ENCODE assay signal across 6 cellular contexts in genomic region chr17:39677581-39678339, GRCh38. TPM values are rescaled to one million over a fixed set of nuclear protein-coding genes. Genes with fewer than 3 reads are reported as not detected.
DNase-seq lines count a peak whose midpoint lies in the region; ATAC-seq and TF ChIP-seq lines count a peak whose summit lies in the region.

No MANE protein-coding gene starts in this region.

- intact Hi-C loops in activated T-helper 2 cell treated with anti-CD3 and anti-CD28 coated beads, Interferon-gamma antibody, Interleukin-2, Interleukin-4, amounts not matched to agents 10 μg/mL and 5 μg/mL and 100 μg/mL, durations not matched to agents 14 hours and 24 hours and 36 hours (cut with micrococcal nuclease) = no loop called here

- no peak for TF ChIP-seq CTCF in Peyer's patch (IDR thresholded peaks at IDR 0.05)

- H3K4me3 ChIP-seq in CD4-positive, CD25-positive, alpha-beta regulatory T cell (ENCODE audit: low read depth, low read length) = no peak overlapping the region
- no peak overlapping the region for H3K4me3 ChIP-seq in Peyer's patch

- no peak for TF ChIP-seq POLR2A in Peyer's patch (IDR thresholded peaks at IDR 0.05)

- H3K4me3 Mint-ChIP-seq in CD4-positive, CD25-positive, alpha-beta regulatory T cell = peak overlapping the region in 2 of 4 donors; percentile 33 to 46
- H3K4me3 Mint-ChIP-seq in activated T-helper 2 cell treated with anti-CD3 and anti-CD28 coated beads, Interferon-gamma antibody, Interleukin-2, Interleukin-4, amounts not matched to agents 10 μg/mL and 5 μg/mL and 100 μg/mL, durations not matched to agents 14 hours and 24 hours and 36 hours (ENCODE audit: low read depth) = no peak overlapping the region

- H3K27ac Mint-ChIP-seq in CD4-positive, CD25-positive, alpha-beta regulatory T cell = peak overlapping the region; percentile 71 to 97 (median 91)
- no peak overlapping the region for H3K27ac Mint-ChIP-seq in activated T-helper 2 cell treated with anti-CD3 and anti-CD28 coated beads, Interferon-gamma antibody, Interleukin-2, Interleukin-4, amounts not matched to agents 10 μg/mL and 5 μg/mL and 100 μg/mL, durations not matched to agents 14 hours and 24 hours and 36 hours

- H3K36me3 ChIP-seq in CD4-positive, CD25-positive, alpha-beta regulatory T cell (ENCODE audit: control insufficient read depth, insufficient read depth, low read length) = no peaks in the 10 kb centered on the region
- H3K36me3 ChIP-seq in Peyer's patch = peaks cover 0 to 3% (median 0%) of the 10 kb centered on the region in 3 donors

- DNase-seq in CD4-positive, CD25-positive, alpha-beta regulatory T cell = no peak
- peak in 1 of 3 donors; percentile 44 for DNase-seq in Peyer's patch
- peak; percentile 91 for DNase-seq in left kidney (ENCODE audit: low read depth, low spot score)
- DNase-seq in HUDEP-2 (lab: John Stamatoyannopoulos, UW; ENCODE audit: unreplicated experiment in 76 of 76) = no peak
- no peak for DNase-seq in activated T-helper 2 cell treated with anti-CD3 and anti-CD28 coated beads, Interferon-gamma antibody, Interleukin-2, Interleukin-4, amounts not matched to agents 10 μg/mL and 5 μg/mL and 100 μg/mL, durations not matched to agents 14 hours and 24 hours and 36 hours (ENCODE audit: low spot score)

- H3K9me3 ChIP-seq in CD4-positive, CD25-positive, alpha-beta regulatory T cell (ENCODE audit: control insufficient read depth in 2 of 2, low read length in 2 of 2) = no peaks in the 10 kb centered on the region
- no peaks in the 10 kb centered on the region for H3K9me3 ChIP-seq in Peyer's patch

- no peaks in the 10 kb centered on the region for H3K27me3 ChIP-seq in CD4-positive, CD25-positive, alpha-beta regulatory T cell (ENCODE audit: control insufficient read depth, insufficient read depth, low read length)
- no peaks in the 10 kb centered on the region for H3K27me3 ChIP-seq in Peyer's patch

- H3K27me3 Mint-ChIP-seq in CD4-positive, CD25-positive, alpha-beta regulatory T cell = no peaks in the 10 kb centered on the region
- H3K27me3 Mint-ChIP-seq in activated T-helper 2 cell treated with anti-CD3 and anti-CD28 coated beads, Interferon-gamma antibody, Interleukin-2, Interleukin-4, amounts not matched to agents 10 μg/mL and 5 μg/mL and 100 μg/mL, durations not matched to agents 14 hours and 24 hours and 36 hours (ENCODE audit: low read depth) = no peaks in the 10 kb centered on the region

- peaks cover 17% of the 10 kb centered on the region for H3K36me3 Mint-ChIP-seq in CD4-positive, CD25-positive, alpha-beta regulatory T cell
- H3K36me3 Mint-ChIP-seq in activated T-helper 2 cell treated with anti-CD3 and anti-CD28 coated beads, Interferon-gamma antibody, Interleukin-2, Interleukin-4, amounts not matched to agents 10 μg/mL and 5 μg/mL and 100 μg/mL, durations not matched to agents 14 hours and 24 hours and 36 hours (ENCODE audit: low read depth) = peaks cover 20% of the 10 kb centered on the region

- ATAC-seq in CD4-positive, CD25-positive, alpha-beta regulatory T cell (ENCODE audit: low read depth in 2 of 2) = no peak
- ATAC-seq in esophagus mucosa = no peak

- peaks cover 17 to 59% (median 29%) of the 10 kb centered on the region in 4 donors for H3K4me1 Mint-ChIP-seq in CD4-positive, CD25-positive, alpha-beta regulatory T cell
- peaks cover 46% of the 10 kb centered on the region for H3K4me1 Mint-ChIP-seq in activated T-helper 2 cell treated with anti-CD3 and anti-CD28 coated beads, Interferon-gamma antibody, Interleukin-2, Interleukin-4, amounts not matched to agents 10 μg/mL and 5 μg/mL and 100 μg/mL, durations not matched to agents 14 hours and 24 hours and 36 hours (ENCODE audit: low read depth)

- peaks cover 43% of the 10 kb centered on the region for H3K4me1 ChIP-seq in CD4-positive, CD25-positive, alpha-beta regulatory T cell (ENCODE audit: control insufficient read depth, insufficient read depth, low read length, poor library complexity, severe bottlenecking)
- H3K4me1 ChIP-seq in Peyer's patch = peaks cover 9 to 48% (median 16%) of the 10 kb centered on the region in 4 donors

- no peak overlapping the region for H3K27ac ChIP-seq in CD4-positive, CD25-positive, alpha-beta regulatory T cell (ENCODE audit: insufficient read depth, low read length, poor library complexity, severe bottlenecking)
- H3K27ac ChIP-seq in Peyer's patch = peak overlapping the region; percentile 68 to 89 (median 71)

- no peaks in the 10 kb centered on the region for H3K9me3 Mint-ChIP-seq in CD4-positive, CD25-positive, alpha-beta regulatory T cell
- no peaks in the 10 kb centered on the region for H3K9me3 Mint-ChIP-seq in activated T-helper 2 cell treated with anti-CD3 and anti-CD28 coated beads, Interferon-gamma antibody, Interleukin-2, Interleukin-4, amounts not matched to agents 10 μg/mL and 5 μg/mL and 100 μg/mL, durations not matched to agents 14 hours and 24 hours and 36 hours

RNA-seq across cellular contexts. Expression of gene PNMT, which starts 9.5 kb away (rescaled TPM):
- total RNA-seq in CD4-positive, CD25-positive, alpha-beta regulatory T cell = 1.2 TPM
- not detected for polyA plus RNA-seq in CD4-positive, CD25-positive, alpha-beta regulatory T cell
- total RNA-seq in Peyer's patch (10 to 100 TPM in 1 of 4 donors, 1 to 10 TPM in 3; 1.4 to 28.1 (median 1.8) TPM), esophagus mucosa (1.1 TPM)
- not detected in 2 replicates for total RNA-seq in activated T-helper 2 cell treated with anti-CD3 and anti-CD28 coated beads, Interferon-gamma antibody, Interleukin-2, Interleukin-4, amounts not matched to agents 10 μg/mL and 5 μg/mL and 100 μg/mL, durations not matched to agents 14 hours and 24 hours and 36 hours

RNA-seq across cellular contexts. Expression of gene PGAP3, which starts 10.1 kb away (rescaled TPM):
- 28.0 TPM for total RNA-seq in CD4-positive, CD25-positive, alpha-beta regulatory T cell
- polyA plus RNA-seq in CD4-positive, CD25-positive, alpha-beta regulatory T cell = 10 to 100 TPM; 15.2 to 23.3 (median 17.5) TPM
- total RNA-seq in Peyer's patch (10 to 100 TPM; 15.7 to 72.3 (median 65.1) TPM), esophagus mucosa (22.4 TPM)
- 12.9 and 14.0 TPM in 2 replicates for total RNA-seq in activated T-helper 2 cell treated with anti-CD3 and anti-CD28 coated beads, Interferon-gamma antibody, Interleukin-2, Interleukin-4, amounts not matched to agents 10 μg/mL and 5 μg/mL and 100 μg/mL, durations not matched to agents 14 hours and 24 hours and 36 hours

RNA-seq across cellular contexts. Expression of gene TCAP, which starts 12.6 kb away (rescaled TPM):
- total RNA-seq in CD4-positive, CD25-positive, alpha-beta regulatory T cell = 3.4 TPM
- polyA plus RNA-seq in CD4-positive, CD25-positive, alpha-beta regulatory T cell = under 1 TPM in 1 of 4 donors, not detected in 3; 0.07 TPM
- 1 to 10 TPM in 2 of 4 donors, under 1 TPM in 1, not detected in 1; 0.53 to 1.9 (median 1.1) TPM for total RNA-seq in Peyer's patch
- 0.76 and 0.87 TPM in 2 replicates for total RNA-seq in activated T-helper 2 cell treated with anti-CD3 and anti-CD28 coated beads, Interferon-gamma antibody, Interleukin-2, Interleukin-4, amounts not matched to agents 10 μg/mL and 5 μg/mL and 100 μg/mL, durations not matched to agents 14 hours and 24 hours and 36 hours
- 0.40 TPM for total RNA-seq in esophagus mucosa

RNA-seq across cellular contexts. Expression of gene ERBB2, which starts 22.1 kb away (rescaled TPM):
- total RNA-seq in CD4-positive, CD25-positive, alpha-beta regulatory T cell = 5.5 TPM
- under 1 TPM; 0.36 to 0.80 (median 0.57) TPM for polyA plus RNA-seq in CD4-positive, CD25-positive, alpha-beta regulatory T cell
- total RNA-seq in Peyer's patch (100 to 1,000 TPM; 104 to 339 (median 247) TPM), esophagus mucosa (118 TPM)
- total RNA-seq in activated T-helper 2 cell treated with anti-CD3 and anti-CD28 coated beads, Interferon-gamma antibody, Interleukin-2, Interleukin-4, amounts not matched to agents 10 μg/mL and 5 μg/mL and 100 μg/mL, durations not matched to agents 14 hours and 24 hours and 36 hours = 4.0 and 4.1 TPM in 2 replicates

RNA-seq across cellular contexts. Expression of gene STARD3, which starts 40.8 kb away (rescaled TPM):
- 95.9 TPM for total RNA-seq in CD4-positive, CD25-positive, alpha-beta regulatory T cell
- polyA plus RNA-seq in CD4-positive, CD25-positive, alpha-beta regulatory T cell = 10 to 100 TPM; 45.4 to 48.6 (median 46.5) TPM
- total RNA-seq in Peyer's patch (100 to 1,000 TPM; 102 to 212 (median 145) TPM), esophagus mucosa (28.0 TPM)
- 51.5 and 54.4 TPM in 2 replicates for total RNA-seq in activated T-helper 2 cell treated with anti-CD3 and anti-CD28 coated beads, Interferon-gamma antibody, Interleukin-2, Interleukin-4, amounts not matched to agents 10 μg/mL and 5 μg/mL and 100 μg/mL, durations not matched to agents 14 hours and 24 hours and 36 hours
